ENCODE assay signal across 1 cellular context in genomic region chr2:230886207-230886606, GRCh38.
TF ChIP-seq lines count a peak whose summit lies in the region.

No MANE protein-coding gene starts in this region.

TF ChIP-seq in K562, 482 proteins besides CTCF, POLR2A, EP300 and RAD21 (continued from another document):
- 0 out of 2 replicates have a peak, but pooled peaks have one; percentile 11 for TF ChIP-seq MGA (IDR thresholded peaks at IDR 0.05)
